In the genomic region with DNA sequence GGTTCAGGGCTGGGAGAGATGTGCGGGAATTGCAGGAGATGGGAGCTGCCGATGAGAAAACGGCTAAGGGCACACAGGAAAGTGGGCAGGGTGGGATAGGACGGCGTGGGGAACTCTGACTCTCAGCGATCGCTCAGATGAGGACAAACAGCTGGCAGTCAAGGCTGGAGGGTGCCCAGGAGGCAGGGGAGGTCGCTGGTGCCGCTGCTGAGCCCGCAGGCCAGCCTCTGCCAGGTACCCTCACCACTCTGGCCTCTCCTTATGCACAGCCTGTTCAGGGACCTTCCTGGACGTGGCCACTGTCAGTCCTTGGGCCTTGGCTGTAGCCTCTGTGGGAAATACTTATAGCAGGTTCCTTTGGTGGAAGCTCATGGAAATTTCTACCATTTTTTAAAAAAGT, we compare ENCODE assay signal across 19 cellular contexts.
DNase-seq lines count a peak whose midpoint lies in the region; ATAC-seq, FAIRE-seq and TF ChIP-seq lines count a peak whose summit lies in the region.
"Had no signal": no experiment of that assay in that cellular context is flagged by ENCODE, and none has a peak within 500 bp of the region (broad histone marks: within the 10 kb centered on the region; RNA-seq: fewer than 3 reads in every experiment).

No MANE protein-coding gene starts in this region.

- H3K4me2 ChIP-seq in neural cell (ENCODE audit: low read length), result no peak overlapping the region
- H3K4me2 ChIP-seq: GM23338 had no signal

- TF ChIP-seq EP300 in neural cell (conservative IDR thresholded peaks at IDR 0.05; ENCODE audit: poor library complexity, severe bottlenecking), result no peak
- TF ChIP-seq EP300 in sigmoid colon (IDR thresholded peaks at IDR 0.05), result no peak

- intact Hi-C loops in sigmoid colon (cut with DNase I) (no loop called here), kidney (cut with DNase I) (no loop called here)

- POLR2A ChIA-PET in WTC11 (lab: Charles Lee), result no interaction called here

- H3K27ac ChIP-seq in cingulate gyrus (ENCODE audit: low read depth, low read length) (peak overlapping the region; percentile 93), neural cell (ENCODE audit: low read length) (peak overlapping the region; percentile 88), sigmoid colon (no peak overlapping the region), kidney (ENCODE audit: low read depth in 2 of 2, low read length in 2 of 2) (no peak overlapping the region)
- H3K27ac ChIP-seq: C4-2B had no signal

- H3K4me1 ChIP-seq in sigmoid colon (no peaks in the 10 kb centered on the region), kidney (ENCODE audit: control insufficient read depth in 1 of 2, insufficient read depth in 1 of 2, low read depth in 1 of 2, low read length in 2 of 2) (no peaks in the 10 kb centered on the region)

- TF ChIP-seq RAD21 in neural cell (conservative IDR thresholded peaks at IDR 0.05), result no peak

- peaks cover 3% of the 10 kb centered on the region for H3F3A ChIP-seq in neural cell (ENCODE audit: insufficient read depth, low read length, poor library complexity, severe bottlenecking)

- no peaks in the 10 kb centered on the region for H4K20me1 ChIP-seq in neural cell (ENCODE audit: insufficient read depth)

- H3K27me3 ChIP-seq in neural cell (ENCODE audit: insufficient read depth, low read depth, low read length) (no peaks in the 10 kb centered on the region), sigmoid colon (peaks cover 0 to 11% (median 0%) of the 10 kb centered on the region in 3 donors)

- no peaks in the 10 kb centered on the region for H3K9me2 ChIP-seq in neural cell (ENCODE audit: insufficient read depth, low read length)

- no peak overlapping the region for H2AFZ ChIP-seq in neural cell (ENCODE audit: low read depth, low read length)
- H2AFZ ChIP-seq: GM23338 had no signal

- H3K27ac Mint-ChIP-seq in WTC11, result peak overlapping the region; percentile 3; the same call in 1 of the 2 replicates
- H3K27ac Mint-ChIP-seq: CD4-positive, alpha-beta memory T cell; GM23338 had no signal

- no peak for TF ChIP-seq POLR2A in sigmoid colon (IDR thresholded peaks at IDR 0.05)

- no peak for ATAC-seq in WTC11
- no peak for ATAC-seq in HG02870 (IDR thresholded peaks at IDR 0.05; ENCODE audit: unreplicated experiment)
- ATAC-seq: GM23338, K562 had no signal

- H3K9ac ChIP-seq in neural cell (ENCODE audit: low read length) (peak overlapping the region; percentile 58), kidney (ENCODE audit: low read length in 2 of 2) (no peak overlapping the region)

- no peak for DNase-seq in WTC11 (ENCODE audit: low spot score)
- DNase-seq in sigmoid colon, result peak; percentile 17
- DNase-seq in stimulated activated CD4-positive, alpha-beta T cell treated with anti-CD3 and anti-CD28 coated beads, Interleukin-2, amount 100 ng/mL, for 48 hours, result no peak
- DNase-seq in kidney, result no peak
- DNase-seq: AML-193; Calu3; CD4-positive, alpha-beta memory T cell; DMS79 treated with DMSO at 0.1 percent for 48 hours; GF-D8; H7; IMR-90 had no signal

- no peak overlapping the region for H3K4me3 Mint-ChIP-seq in WTC11
- H3K4me3 Mint-ChIP-seq: CD4-positive, alpha-beta memory T cell; GM23338 had no signal

- TF ChIP-seq CTCF in WTC11 (IDR thresholded peaks at IDR 0.05), result no peak
- no peak for TF ChIP-seq CTCF in neural cell (IDR thresholded peaks at IDR 0.05; ENCODE audit: poor library complexity, severe bottlenecking)
- no peak for TF ChIP-seq CTCF in sigmoid colon (IDR thresholded peaks at IDR 0.05)
- no peak for TF ChIP-seq CTCF in kidney (IDR thresholded peaks at IDR 0.05; ENCODE audit: borderline replicate concordance, extremely low read depth, insufficient read depth)

- no peaks in the 10 kb centered on the region for H3K79me2 ChIP-seq in neural cell (replicated peaks; ENCODE audit: insufficient read depth, low read length)

- H3K4me3 ChIP-seq in neural cell (ENCODE audit: low read length), result no peak overlapping the region
- no peak overlapping the region for H3K4me3 ChIP-seq in sigmoid colon
- no peak overlapping the region for H3K4me3 ChIP-seq in kidney (ENCODE audit: low read length in 2 of 2)
- H3K4me3 ChIP-seq: GM23338, K562 had no signal

- FAIRE-seq in kidney (lab: Jason Lieb, UNC), result no peak
- FAIRE-seq: A204.1, HTR-8/SVneo, K562 had no signal

- H3K9me3 ChIP-seq in neural cell (ENCODE audit: low read length), result no peaks in the 10 kb centered on the region
- H3K9me3 ChIP-seq in sigmoid colon, result no peaks in the 10 kb centered on the region
- no peaks in the 10 kb centered on the region for H3K9me3 ChIP-seq in kidney (ENCODE audit: control insufficient read depth in 1 of 2, low read length in 2 of 2)

- no peaks in the 10 kb centered on the region for H3K36me3 Mint-ChIP-seq in WTC11
- H3K36me3 Mint-ChIP-seq: CD4-positive, alpha-beta memory T cell had no signal

- no peaks in the 10 kb centered on the region for H3K36me3 ChIP-seq in neural cell (ENCODE audit: insufficient read depth, low read length)
- H3K36me3 ChIP-seq in sigmoid colon, result no peaks in the 10 kb centered on the region
- no peaks in the 10 kb centered on the region for H3K36me3 ChIP-seq in kidney (ENCODE audit: control insufficient read depth in 1 of 2, insufficient read depth in 2 of 2, low read length in 2 of 2)

- peaks cover 26% of the 10 kb centered on the region for H3K4me1 Mint-ChIP-seq in WTC11
- H3K4me1 Mint-ChIP-seq: CD4-positive, alpha-beta memory T cell had no signal

- 80% methylated on average over 11 of the region's 11 CpGs for WGBS in sigmoid colon, 2 donors

- no peaks in the 10 kb centered on the region for H3K27me3 Mint-ChIP-seq in WTC11 (ENCODE audit: low read depth)
- H3K27me3 Mint-ChIP-seq: CD4-positive, alpha-beta memory T cell had no signal

- peaks cover 4% of the 10 kb centered on the region; the same call in 1 of the 2 replicates for H3K9me3 Mint-ChIP-seq in WTC11
- H3K9me3 Mint-ChIP-seq: GM23338 had no signal

- CTCF ChIA-PET in WTC11 (lab: Charles Lee), result interaction anchor here (1.5 kb wide), 1 partner anchor 815 kb away, joined by 5 read pairs; no protein-coding TSS in a partner anchor

TF ChIP-seq in WTC11, 78 proteins besides CTCF, POLR2A, EP300 and RAD21 (continues in another document):
- TF ChIP-seq FOXP1 (CRISPR knock-in tag; IDR thresholded peaks at IDR 0.05; ENCODE audit: borderline replicate concordance) (no peak), SMAD4 (CRISPR knock-in tag; IDR thresholded peaks at IDR 0.05) (no peak)
- TF ChIP-seq, protein P1, sequence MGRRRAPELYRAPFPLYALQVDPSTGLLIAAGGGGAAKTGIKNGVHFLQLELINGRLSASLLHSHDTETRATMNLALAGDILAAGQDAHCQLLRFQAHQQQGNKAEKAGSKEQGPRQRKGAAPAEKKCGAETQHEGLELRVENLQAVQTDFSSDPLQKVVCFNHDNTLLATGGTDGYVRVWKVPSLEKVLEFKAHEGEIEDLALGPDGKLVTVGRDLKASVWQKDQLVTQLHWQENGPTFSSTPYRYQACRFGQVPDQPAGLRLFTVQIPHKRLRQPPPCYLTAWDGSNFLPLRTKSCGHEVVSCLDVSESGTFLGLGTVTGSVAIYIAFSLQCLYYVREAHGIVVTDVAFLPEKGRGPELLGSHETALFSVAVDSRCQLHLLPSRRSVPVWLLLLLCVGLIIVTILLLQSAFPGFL (CRISPR knock-in tag; IDR thresholded peaks at IDR 0.05; ENCODE audit: borderline replicate concordance), result no peak
- TF ChIP-seq, protein P2, sequence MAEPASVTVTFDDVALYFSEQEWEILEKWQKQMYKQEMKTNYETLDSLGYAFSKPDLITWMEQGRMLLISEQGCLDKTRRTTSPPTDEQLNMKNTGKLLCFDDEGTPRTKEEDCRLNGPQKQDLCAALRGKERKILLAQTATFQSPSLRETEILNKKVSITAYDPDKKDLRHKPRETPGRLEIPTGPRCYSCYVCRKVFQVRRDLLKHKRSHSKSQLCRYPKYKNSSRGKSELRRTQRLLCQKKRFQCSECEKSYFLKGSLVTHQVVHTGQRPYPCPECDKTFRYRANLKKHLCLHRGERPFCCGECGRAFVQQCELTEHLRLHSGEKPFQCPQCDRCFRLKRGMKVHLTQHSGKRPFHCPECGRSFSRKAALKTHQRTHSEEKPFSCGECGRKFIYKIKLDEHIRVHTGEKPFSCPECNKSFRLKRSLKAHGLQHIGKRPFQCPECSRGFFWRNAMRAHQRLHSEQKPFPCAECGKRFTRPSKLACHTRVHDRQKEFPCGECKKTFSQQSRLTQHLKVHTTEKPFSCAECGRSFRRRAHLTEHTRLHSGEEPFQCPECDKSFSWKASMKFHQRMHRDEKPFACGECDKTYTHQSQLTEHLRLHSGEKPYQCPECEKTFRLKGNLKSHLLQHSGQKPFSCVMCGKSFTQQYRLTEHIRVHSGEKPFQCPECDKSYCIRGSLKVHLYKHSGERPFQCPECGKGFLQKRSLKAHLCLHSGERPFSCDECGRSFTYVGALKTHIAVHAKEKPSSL (CRISPR knock-in tag; conservative IDR thresholded peaks at IDR 0.05), result no peak

TF ChIP-seq in neural cell, 6 proteins besides CTCF, POLR2A, EP300 and RAD21:
- TF ChIP-seq EZH2 (IDR thresholded peaks at IDR 0.05; ENCODE audit: borderline replicate concordance, insufficient read depth, low read length, poor library complexity, severe bottlenecking), result no peak
- TF ChIP-seq POLR2AphosphoS5 (IDR thresholded peaks at IDR 0.05), result no peak

Comparison
In these comparisons a context has a peak if more than half of its experiments do, and no peak if none do; other contexts are left out.
1. H3K27ac ChIP-seq: peak in cingulate gyrus (single experiment) and neural cell (single experiment); none in sigmoid colon (0 of 4) and kidney (0 of 2).